1 cellular context compared by ENCODE assay signal in the genomic region with DNA sequence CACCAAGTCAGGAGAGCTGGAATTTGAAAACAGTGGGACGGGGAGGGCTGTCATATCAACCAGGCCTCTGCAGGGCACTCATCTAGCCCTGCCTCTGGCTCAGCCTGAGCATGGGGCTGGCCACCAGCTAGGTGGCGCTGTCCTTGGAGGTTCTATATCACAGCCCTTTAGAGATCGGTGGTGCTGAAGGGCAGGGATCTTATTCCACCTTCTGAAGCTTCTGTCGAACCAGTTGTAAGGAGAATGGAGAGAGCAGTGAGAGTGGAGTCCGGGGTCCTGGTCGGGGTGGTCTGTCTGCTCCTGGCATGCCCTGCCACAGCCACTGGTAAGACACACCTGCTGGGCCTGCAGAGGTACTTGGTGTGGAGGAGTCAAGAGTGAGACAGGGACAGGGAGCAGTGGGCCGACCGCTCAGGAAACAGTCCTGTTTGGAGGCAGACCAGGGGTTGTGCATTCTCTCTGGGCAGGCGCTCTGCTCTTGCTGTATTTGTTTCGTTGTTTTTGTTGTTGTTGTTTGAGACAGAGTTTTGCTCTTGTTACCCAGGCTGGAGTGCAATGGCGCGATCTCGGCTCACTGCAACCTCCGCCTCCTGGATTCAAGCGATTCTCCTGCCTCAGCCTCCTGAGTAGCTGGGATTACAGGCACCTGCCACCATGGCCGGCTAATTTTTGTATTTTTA.
A peak's percentile ranks its signal among the peaks of the same experiment; 100 is the strongest.
TF ChIP-seq lines count a peak whose summit lies in the region.

A gene with protein sequence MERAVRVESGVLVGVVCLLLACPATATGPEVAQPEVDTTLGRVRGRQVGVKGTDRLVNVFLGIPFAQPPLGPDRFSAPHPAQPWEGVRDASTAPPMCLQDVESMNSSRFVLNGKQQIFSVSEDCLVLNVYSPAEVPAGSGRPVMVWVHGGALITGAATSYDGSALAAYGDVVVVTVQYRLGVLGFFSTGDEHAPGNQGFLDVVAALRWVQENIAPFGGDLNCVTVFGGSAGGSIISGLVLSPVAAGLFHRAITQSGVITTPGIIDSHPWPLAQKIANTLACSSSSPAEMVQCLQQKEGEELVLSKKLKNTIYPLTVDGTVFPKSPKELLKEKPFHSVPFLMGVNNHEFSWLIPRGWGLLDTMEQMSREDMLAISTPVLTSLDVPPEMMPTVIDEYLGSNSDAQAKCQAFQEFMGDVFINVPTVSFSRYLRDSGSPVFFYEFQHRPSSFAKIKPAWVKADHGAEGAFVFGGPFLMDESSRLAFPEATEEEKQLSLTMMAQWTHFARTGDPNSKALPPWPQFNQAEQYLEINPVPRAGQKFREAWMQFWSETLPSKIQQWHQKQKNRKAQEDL (plus strand): TSS at position 202 of the 680 bp plus-strand sequence. CDS start 42 bp downstream, at position 244.

TF ChIP-seq in A549, 52 proteins besides CTCF, POLR2A, EP300 and RAD21:
- TF ChIP-seq, protein P1, sequence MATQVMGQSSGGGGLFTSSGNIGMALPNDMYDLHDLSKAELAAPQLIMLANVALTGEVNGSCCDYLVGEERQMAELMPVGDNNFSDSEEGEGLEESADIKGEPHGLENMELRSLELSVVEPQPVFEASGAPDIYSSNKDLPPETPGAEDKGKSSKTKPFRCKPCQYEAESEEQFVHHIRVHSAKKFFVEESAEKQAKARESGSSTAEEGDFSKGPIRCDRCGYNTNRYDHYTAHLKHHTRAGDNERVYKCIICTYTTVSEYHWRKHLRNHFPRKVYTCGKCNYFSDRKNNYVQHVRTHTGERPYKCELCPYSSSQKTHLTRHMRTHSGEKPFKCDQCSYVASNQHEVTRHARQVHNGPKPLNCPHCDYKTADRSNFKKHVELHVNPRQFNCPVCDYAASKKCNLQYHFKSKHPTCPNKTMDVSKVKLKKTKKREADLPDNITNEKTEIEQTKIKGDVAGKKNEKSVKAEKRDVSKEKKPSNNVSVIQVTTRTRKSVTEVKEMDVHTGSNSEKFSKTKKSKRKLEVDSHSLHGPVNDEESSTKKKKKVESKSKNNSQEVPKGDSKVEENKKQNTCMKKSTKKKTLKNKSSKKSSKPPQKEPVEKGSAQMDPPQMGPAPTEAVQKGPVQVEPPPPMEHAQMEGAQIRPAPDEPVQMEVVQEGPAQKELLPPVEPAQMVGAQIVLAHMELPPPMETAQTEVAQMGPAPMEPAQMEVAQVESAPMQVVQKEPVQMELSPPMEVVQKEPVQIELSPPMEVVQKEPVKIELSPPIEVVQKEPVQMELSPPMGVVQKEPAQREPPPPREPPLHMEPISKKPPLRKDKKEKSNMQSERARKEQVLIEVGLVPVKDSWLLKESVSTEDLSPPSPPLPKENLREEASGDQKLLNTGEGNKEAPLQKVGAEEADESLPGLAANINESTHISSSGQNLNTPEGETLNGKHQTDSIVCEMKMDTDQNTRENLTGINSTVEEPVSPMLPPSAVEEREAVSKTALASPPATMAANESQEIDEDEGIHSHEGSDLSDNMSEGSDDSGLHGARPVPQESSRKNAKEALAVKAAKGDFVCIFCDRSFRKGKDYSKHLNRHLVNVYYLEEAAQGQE (IDR thresholded peaks at IDR 0.05) = 0 out of 2 replicates have a peak, but pooled peaks have one; percentile 13
- no peak for TF ChIP-seq RCOR1 (IDR thresholded peaks at IDR 0.05; ENCODE audit: low read depth, low read length)
- TF ChIP-seq FOSB (CRISPR knock-in tag; IDR thresholded peaks at IDR 0.05) = no peak
- TF ChIP-seq JUNB (IDR thresholded peaks at IDR 0.05) = no peak
- no peak for TF ChIP-seq SREBF2 (IDR thresholded peaks at IDR 0.05)
- no peak for TF ChIP-seq TFCP2L1 (CRISPR knock-in tag; IDR thresholded peaks at IDR 0.05)
- no peak for TF ChIP-seq FOXS1 (CRISPR knock-in tag; IDR thresholded peaks at IDR 0.05)
- TF ChIP-seq HDAC2 (IDR thresholded peaks at IDR 0.05) = no peak
- TF ChIP-seq HOXA7 (CRISPR knock-in tag; IDR thresholded peaks at IDR 0.05) = no peak
